Comparison of ENCODE assay signal across 27 cellular contexts in the genomic region with DNA sequence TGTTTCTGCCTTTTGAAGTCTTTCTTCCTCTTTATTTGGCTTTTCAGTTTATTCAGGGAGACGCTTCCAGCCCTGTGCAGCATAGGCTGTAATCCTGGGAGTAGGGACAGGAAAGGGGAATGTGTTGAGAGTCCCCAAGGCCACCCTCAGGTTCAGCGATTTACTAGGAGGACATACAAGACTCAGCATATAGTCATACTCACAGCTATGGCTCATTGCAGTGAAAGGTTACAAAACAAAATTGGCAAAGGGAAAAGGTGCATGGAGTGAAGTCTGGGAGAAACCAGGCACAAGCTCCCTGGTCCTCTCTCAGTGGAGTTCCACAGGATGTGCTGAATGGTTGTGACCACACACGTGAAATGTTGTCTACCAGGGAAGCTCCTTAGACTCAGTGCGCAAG.
"Had no signal": no experiment of that assay in that cellular context is flagged by ENCODE, and none has a peak within 500 bp of the region (broad histone marks: within the 10 kb centered on the region; RNA-seq: fewer than 3 reads in every experiment).

No MANE protein-coding gene starts in this region.

- H3K4me3 ChIP-seq: adrenal gland, ascending aorta, cardiac muscle cell, left lung, lung, neural progenitor cell, right atrium auricular region, spleen, testis had no signal

- H3K27me3 ChIP-seq: ascending aorta, right atrium auricular region, testis had no signal

- H3K36me3 ChIP-seq: adrenal gland, ascending aorta, cardiac muscle cell, left lung, neural progenitor cell, right atrium auricular region, spleen had no signal

- H3K79me2 ChIP-seq: parathyroid adenoma had no signal

- H3K4me3 Mint-ChIP-seq: activated CD4-positive, alpha-beta T cell treated with anti-CD3 and anti-CD28 coated beads, Interleukin-2, amount 10 ng/mL, durations not matched to agents 7 days and 5 days; activated CD8-positive, alpha-beta memory T cell treated with anti-CD3 and anti-CD28 coated beads, Interleukin-2, amount 10 ng/mL, durations not matched to agents 7 days and 5 days; activated CD8-positive, alpha-beta T cell treated with anti-CD3 and anti-CD28 coated beads for 36 hours; activated naive CD8-positive, alpha-beta T cell; activated T-cell treated with anti-CD3 and anti-CD28 coated beads, Interleukin-2, amount 50 U/mL, for 72 hours; brain; natural killer cell; neural progenitor cell; T-helper 17 cell; WTC11 had no signal

- H3K9me3 Mint-ChIP-seq: activated CD4-positive, alpha-beta T cell treated with anti-CD3 and anti-CD28 coated beads, Interleukin-2, amount 10 ng/mL, durations not matched to agents 7 days and 5 days; activated CD8-positive, alpha-beta T cell treated with anti-CD3 and anti-CD28 coated beads for 36 hours; activated T-cell treated with anti-CD3 and anti-CD28 coated beads, Interleukin-2, amount 50 U/mL, for 72 hours; brain; natural killer cell; neural progenitor cell; WTC11 had no signal

- H3K27ac ChIP-seq: adrenal gland, ascending aorta, cardiac muscle cell, foreskin keratinocyte, left lung, neural progenitor cell, parathyroid adenoma, spleen, testis had no signal

- H3K27ac Mint-ChIP-seq: activated CD4-positive, alpha-beta T cell treated with anti-CD3 and anti-CD28 coated beads, Interleukin-2, amount 10 ng/mL, durations not matched to agents 7 days and 5 days; activated CD8-positive, alpha-beta memory T cell treated with anti-CD3 and anti-CD28 coated beads, Interleukin-2, amount 10 ng/mL, durations not matched to agents 7 days and 5 days; activated CD8-positive, alpha-beta T cell treated with anti-CD3 and anti-CD28 coated beads for 36 hours; activated naive CD8-positive, alpha-beta T cell; activated T-cell treated with anti-CD3 and anti-CD28 coated beads, Interleukin-2, amount 50 U/mL, for 72 hours; brain; natural killer cell; neural progenitor cell; T-helper 17 cell; WTC11 had no signal

- DNase-seq: activated CD4-positive, alpha-beta T cell treated with anti-CD3 and anti-CD28 coated beads for 1 hour; activated CD4-positive, alpha-beta T cell treated with anti-CD3 and anti-CD28 coated beads, Interleukin-2, amount 10 ng/mL, durations not matched to agents 7 days and 5 days; activated CD8-positive, alpha-beta memory T cell treated with anti-CD3 and anti-CD28 coated beads, Interleukin-2, amount 10 ng/mL, durations not matched to agents 7 days and 5 days; activated CD8-positive, alpha-beta T cell treated with anti-CD3 and anti-CD28 coated beads for 36 hours; activated naive CD4-positive, alpha-beta T cell treated with Interleukin-2 at 50 U/mL for 16 hours; activated T-cell treated with anti-CD3 and anti-CD28 coated beads, Interleukin-2, amount 50 U/mL, for 72 hours; adrenal gland; cortex of kidney; foreskin keratinocyte; left lung; natural killer cell; occipital lobe; spleen; stimulated activated naive CD4-positive, alpha-beta T cell; SW 1271; T-helper 17 cell; T1000; testis had no signal

- H3K9ac ChIP-seq: neural progenitor cell, parathyroid adenoma had no signal

- H3K4me1 ChIP-seq: foreskin keratinocyte, parathyroid adenoma had no signal

- H2AFZ ChIP-seq: neural progenitor cell, parathyroid adenoma had no signal

- H3K9me3 ChIP-seq: adrenal gland, ascending aorta, left lung, right atrium auricular region, spleen, testis had no signal

- H3K4me2 ChIP-seq: neural progenitor cell had no signal

- ATAC-seq: activated CD8-positive, alpha-beta memory T cell treated with anti-CD3 and anti-CD28 coated beads, Interleukin-2, amount 10 ng/mL, durations not matched to agents 7 days and 5 days; foreskin keratinocyte; natural killer cell had no signal

- H3K36me3 Mint-ChIP-seq: activated CD8-positive, alpha-beta memory T cell treated with anti-CD3 and anti-CD28 coated beads, Interleukin-2, amount 10 ng/mL, durations not matched to agents 7 days and 5 days; activated naive CD8-positive, alpha-beta T cell; brain; natural killer cell; neural progenitor cell; WTC11 had no signal
